In the genomic region with DNA sequence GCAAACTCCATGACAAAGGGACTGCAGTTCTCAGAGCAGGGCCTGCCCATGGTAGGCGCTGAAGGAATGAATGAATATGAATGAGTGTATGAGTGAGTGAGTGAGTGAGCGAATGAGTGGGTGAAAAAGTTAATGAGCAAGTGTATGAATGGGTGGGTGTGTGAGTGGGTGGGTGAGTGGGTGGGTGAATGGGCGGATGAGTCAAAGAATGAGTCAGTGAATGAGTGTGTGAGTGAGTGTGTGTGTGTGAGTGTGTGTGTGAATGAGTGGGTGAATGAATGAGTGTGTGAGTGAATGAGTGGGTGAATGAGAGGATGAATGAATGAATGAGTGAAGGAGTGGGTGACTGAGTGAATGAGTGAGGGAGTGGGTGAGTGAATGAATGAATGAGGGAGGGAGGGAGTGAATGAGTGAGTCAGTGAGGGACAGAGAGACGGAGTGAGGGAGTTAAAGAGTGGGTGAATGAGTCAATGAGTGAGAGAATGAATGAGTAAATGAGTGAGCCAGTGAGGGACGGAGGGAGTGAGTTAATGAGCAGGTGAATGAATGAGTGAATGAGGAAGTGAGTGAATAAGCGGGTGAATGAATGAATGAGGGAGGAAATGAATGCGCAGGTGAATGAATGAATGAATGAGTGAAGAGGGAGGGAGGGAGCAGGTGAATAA, we compare ENCODE assay signal across 10 cellular contexts. TPM values are rescaled to one million over a fixed set of nuclear protein-coding genes. Genes with fewer than 3 reads are reported as not detected.
DNase-seq lines count a peak whose midpoint lies in the region; ATAC-seq and TF ChIP-seq lines count a peak whose summit lies in the region.
"Had no signal": no experiment of that assay in that cellular context is flagged by ENCODE, and none has a peak within 500 bp of the region (broad histone marks: within the 10 kb centered on the region; RNA-seq: fewer than 3 reads in every experiment).

No MANE protein-coding gene starts in this region.

- ATAC-seq in activated CD4-positive, CD25-positive, alpha-beta regulatory T cell treated with anti-CD3 and anti-CD28 coated beads, Interleukin-2, amount 50 U/mL, for 24 hours = peak; percentile 83 to 85
- ATAC-seq in HG03159 (IDR thresholded peaks at IDR 0.05; ENCODE audit: unreplicated experiment) (no peak), HG03196 (IDR thresholded peaks at IDR 0.05; ENCODE audit: unreplicated experiment) (no peak)

- DNase-seq in activated CD4-positive, CD25-positive, alpha-beta regulatory T cell treated with anti-CD3 and anti-CD28 coated beads, Interleukin-2, amount 50 U/mL, for 72 hours = no peak
- DNase-seq in RPMI7951 (ENCODE audit: low read depth) (peak; percentile 48), epithelial cell of esophagus (ENCODE audit: low read depth) (peak; percentile 55), OCI-M2 (lab: John Stamatoyannopoulos, UW; ENCODE audit: unreplicated experiment) (no peak)
- DNase-seq in stimulated activated CD4-positive, alpha-beta T cell treated with anti-CD3 and anti-CD28 coated beads, Interleukin-4, amount 100 ng/mL, for 4 hours = peak; percentile 39 to 76
- DNase-seq: cerebellar nuclear complex, NCI-H1694 treated with DMSO at 0.1 percent for 48 hours had no signal

- H3K4me3 ChIP-seq in epithelial cell of esophagus (ENCODE audit: low read length) = no peak overlapping the region

- no peak for TF ChIP-seq CTCF in epithelial cell of esophagus (IDR thresholded peaks at IDR 0.05; ENCODE audit: insufficient read depth, low read depth, low read length, missing control alignments)

RNA-seq across cellular contexts. Expression of a gene that starts 11.1 kb away (rescaled TPM):
- 6.6 and 10.5 TPM in 2 replicates for total RNA-seq in RPMI7951 (2014; rRNA removed; shearing (Covaris generic))

RNA-seq across cellular contexts. Expression of a gene that starts 54.4 kb away (rescaled TPM):
- total RNA-seq in RPMI7951 (2014; rRNA removed; shearing (Covaris generic)) = 9.7 and 12.6 TPM in 2 replicates

Comparison
In these comparisons a context has a peak if more than half of its experiments do, and no peak if none do; other contexts are left out.
1. ATAC-seq: peak in activated CD4-positive, CD25-positive, alpha-beta regulatory T cell treated with anti-CD3 and anti-CD28 coated beads, Interleukin-2, amount 50 U/mL, for 24 hours (2 of 2); none in HG03159 (single experiment) and HG03196 (single experiment).
2. DNase-seq: peak in RPMI7951 (single experiment), epithelial cell of esophagus (single experiment) and stimulated activated CD4-positive, alpha-beta T cell treated with anti-CD3 and anti-CD28 coated beads, Interleukin-4, amount 100 ng/mL, for 4 hours (2 of 2); none in activated CD4-positive, CD25-positive, alpha-beta regulatory T cell treated with anti-CD3 and anti-CD28 coated beads, Interleukin-2, amount 50 U/mL, for 72 hours (single experiment) and OCI-M2 (single experiment).